ENCODE assay signal across 8 cellular contexts in the genomic region with DNA sequence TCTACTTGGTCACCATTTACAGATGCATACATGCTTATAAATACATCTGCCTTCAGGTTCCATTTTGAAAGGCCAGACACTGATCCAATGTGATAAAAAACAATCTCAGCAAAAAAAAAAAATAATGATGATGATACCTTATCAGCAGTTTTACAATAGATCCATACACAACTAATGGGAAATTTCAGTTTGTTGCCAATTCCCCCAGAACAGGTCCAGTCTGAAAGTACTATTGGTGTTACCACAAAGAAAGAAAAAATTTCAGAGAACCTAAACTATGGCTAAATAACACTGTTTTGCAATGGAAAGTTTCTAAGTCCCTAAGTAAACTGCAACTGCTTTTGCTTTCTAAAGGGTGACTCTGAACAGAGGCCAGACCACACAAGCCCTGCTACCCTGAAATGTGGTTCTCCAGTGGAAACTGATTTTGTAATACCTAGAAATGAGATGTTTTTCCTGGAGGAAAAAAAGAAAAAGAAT. TPM values are rescaled to one million over a fixed set of nuclear protein-coding genes. Genes with fewer than 3 reads are reported as not detected.
A peak's percentile ranks its signal among the peaks of the same experiment; 100 is the strongest.
DNase-seq lines count a peak whose midpoint lies in the region; ATAC-seq and TF ChIP-seq lines count a peak whose summit lies in the region.

No MANE protein-coding gene starts in this region.

- DNase-seq in activated naive CD4-positive, alpha-beta T cell treated with Interleukin-2 at 50 U/mL for 16 hours: peak; percentile 42
- DNase-seq in activated naive CD4-positive, alpha-beta T cell treated with anti-CD3 and anti-CD28 coated beads, Interleukin-2, amount 50 U/mL, for 16 hours: no peak
- DNase-seq in activated naive CD8-positive, alpha-beta T cell treated with anti-CD3 and anti-CD28 coated beads, Interleukin-2, amount 10 ng/mL, durations not matched to agents 7 days and 5 days: no peak
- DNase-seq in omental fat pad (ENCODE audit: low spot score) (no peak), iPS-NIHi7 (ENCODE audit: extremely low spot score) (no peak), HUDEP-2 (lab: John Stamatoyannopoulos, UW; ENCODE audit: unreplicated experiment in 76 of 76) (no peak), body of pancreas (no peak)

- no peaks in the 10 kb centered on the region for H3K27me3 Mint-ChIP-seq in activated naive CD8-positive, alpha-beta T cell treated with anti-CD3 and anti-CD28 coated beads, Interleukin-2, amount 10 ng/mL, durations not matched to agents 7 days and 5 days

- no peaks in the 10 kb centered on the region for H3K9me3 ChIP-seq in body of pancreas

- no peaks in the 10 kb centered on the region for H3K27me3 ChIP-seq in body of pancreas

- intact Hi-C loops in body of pancreas (cut with DNase I): no loop called here

- peaks cover 10% of the 10 kb centered on the region for H3K4me1 ChIP-seq in body of pancreas

- POLR2A ChIA-PET in activated naive CD8-positive, alpha-beta T cell treated with anti-CD3 and anti-CD28 coated beads, Interleukin-2, amount 10 ng/mL, durations not matched to agents 7 days and 5 days (lab: Charles Lee): interaction anchor here (2.5 to 8.1 kb wide), 5 partner anchors 12 to 289 kb away, joined by 14 to 104 read pairs (median 60); partner anchors contain the start of gene MYL12A

- ATAC-seq in HG03135 (IDR thresholded peaks at IDR 0.05; ENCODE audit: unreplicated experiment) (peak; percentile 63), omental fat pad (ENCODE audit: low FRiP score) (peak; percentile 42), body of pancreas (no peak)
- ATAC-seq in activated naive CD8-positive, alpha-beta T cell treated with anti-CD3 and anti-CD28 coated beads, Interleukin-2, amount 10 ng/mL, durations not matched to agents 7 days and 5 days (ENCODE audit: low read depth): peak; percentile 43

- H3K4me3 ChIP-seq in body of pancreas: no peak overlapping the region

- H3K36me3 Mint-ChIP-seq in activated naive CD8-positive, alpha-beta T cell treated with anti-CD3 and anti-CD28 coated beads, Interleukin-2, amount 10 ng/mL, durations not matched to agents 7 days and 5 days: peaks cover 31% of the 10 kb centered on the region

- peak overlapping the region; percentile 99 for H3K27ac Mint-ChIP-seq in activated naive CD8-positive, alpha-beta T cell treated with anti-CD3 and anti-CD28 coated beads, Interleukin-2, amount 10 ng/mL, durations not matched to agents 7 days and 5 days

- no peak for TF ChIP-seq POLR2A in body of pancreas (IDR thresholded peaks at IDR 0.05)

- H3K9me3 Mint-ChIP-seq in activated naive CD8-positive, alpha-beta T cell treated with anti-CD3 and anti-CD28 coated beads, Interleukin-2, amount 10 ng/mL, durations not matched to agents 7 days and 5 days: no peaks in the 10 kb centered on the region

- TF ChIP-seq CTCF in omental fat pad (IDR thresholded peaks at IDR 0.05) (no peak), body of pancreas (IDR thresholded peaks at IDR 0.05) (no peak)

- H3K36me3 ChIP-seq in body of pancreas (replicated peaks in 1 of 2; ENCODE audit: insufficient read depth in 1 of 2, low read depth in 2 of 2): peaks cover 0 to 5% of the 10 kb centered on the region in 2 donors

- H3K4me3 Mint-ChIP-seq in activated naive CD8-positive, alpha-beta T cell treated with anti-CD3 and anti-CD28 coated beads, Interleukin-2, amount 10 ng/mL, durations not matched to agents 7 days and 5 days: peak overlapping the region; percentile 83

- peaks cover 76% of the 10 kb centered on the region for H3K4me1 Mint-ChIP-seq in activated naive CD8-positive, alpha-beta T cell treated with anti-CD3 and anti-CD28 coated beads, Interleukin-2, amount 10 ng/mL, durations not matched to agents 7 days and 5 days

- H3K27ac ChIP-seq in body of pancreas: peak overlapping the region in 1 of 4 donors; percentile 34

RNA-seq across cellular contexts. Expression of gene LPIN2, which starts 54.1 kb away (rescaled TPM):
- 10 to 100 TPM; 91.0 to 93.9 TPM for total RNA-seq in activated naive CD8-positive, alpha-beta T cell treated with anti-CD3 and anti-CD28 coated beads, Interleukin-2, amount 10 ng/mL, durations not matched to agents 7 days and 5 days
- total RNA-seq in omental fat pad (10 to 100 TPM; 21.3 to 35.5 (median 31.7) TPM), body of pancreas (10 to 100 TPM; 10.9 to 35.3 TPM)
